13 cellular contexts compared by ENCODE assay signal in genomic region chr1:38958967-38959366, GRCh38. TPM values are rescaled to one million over a fixed set of nuclear protein-coding genes. Genes with fewer than 3 reads are reported as not detected.
DNase-seq lines count a peak whose midpoint lies in the region; ATAC-seq and TF ChIP-seq lines count a peak whose summit lies in the region.
"Had no signal": no experiment of that assay in that cellular context is flagged by ENCODE, and none has a peak within 500 bp of the region (broad histone marks: within the 10 kb centered on the region; RNA-seq: fewer than 3 reads in every experiment).

No MANE protein-coding gene starts in this region.

- H3K36me3 ChIP-seq in PC-3 (ENCODE audit: low read depth, low read length): no peaks in the 10 kb centered on the region

- POLR2A ChIA-PET in PC-3 (lab: Charles Lee; ENCODE audit: unreplicated experiment): no interaction called here

- H3K27me3 Mint-ChIP-seq in progenitor cell of endocrine pancreas: peaks cover 21% of the 10 kb centered on the region
- H3K27me3 Mint-ChIP-seq: stimulated activated naive CD8-positive, alpha-beta T cell treated with anti-CD3 and anti-CD28 coated beads, Interleukin-15, amount 100 ng/mL, for 72 hours had no signal

- peak overlapping the region; percentile 64 for H3K27ac ChIP-seq in PC-3 (ENCODE audit: low read length)

- peaks cover 32% of the 10 kb centered on the region for H3K4me1 ChIP-seq in PC-3 (ENCODE audit: insufficient read depth, low read length)

- TF ChIP-seq CTCF in PC-3 (conservative IDR thresholded peaks at IDR 0.05; ENCODE audit: low read depth, low read length): no peak
- TF ChIP-seq CTCF in progenitor cell of endocrine pancreas (IDR thresholded peaks at IDR 0.05; ENCODE audit: unreplicated experiment): no peak

- no peaks in the 10 kb centered on the region for H3K36me3 Mint-ChIP-seq in progenitor cell of endocrine pancreas (ENCODE audit: insufficient read depth)

- peak; percentile 74 for DNase-seq in ELR (ENCODE audit: low read depth)
- DNase-seq in PC-3: peak; percentile 75
- peak; percentile 34 to 49 for DNase-seq in erythroblast (lab: John Stamatoyannopoulos, UW)
- no peak for DNase-seq in progenitor cell of endocrine pancreas (ENCODE audit: low spot score, unreplicated experiment)
- DNase-seq: activated B cell treated with CpG ODN at 0.5 μM for 24 hours; activated naive CD4-positive, alpha-beta T cell treated with anti-CD3 and anti-CD28 coated beads, Interleukin-2, amount 50 U/mL, for 16 hours; NCI-H1092; occipital lobe; stimulated activated naive CD8-positive, alpha-beta T cell treated with anti-CD3 and anti-CD28 coated beads, Interleukin-15, amount 100 ng/mL, for 72 hours had no signal

- peak; percentile 73 for ATAC-seq in PC-3
- no peak for ATAC-seq in HG02938 (IDR thresholded peaks at IDR 0.05; ENCODE audit: unreplicated experiment)
- ATAC-seq in HG03378 (IDR thresholded peaks at IDR 0.05; ENCODE audit: unreplicated experiment): no peak
- ATAC-seq in GM21390 (IDR thresholded peaks at IDR 0.05; ENCODE audit: unreplicated experiment): no peak
- ATAC-seq: stimulated activated naive CD8-positive, alpha-beta T cell treated with anti-CD3 and anti-CD28 coated beads, Interleukin-15, amount 100 ng/mL, for 72 hours had no signal

- H3K9ac ChIP-seq in PC-3 (ENCODE audit: low read length): no peak overlapping the region

- no peaks in the 10 kb centered on the region for H3K27me3 ChIP-seq in PC-3 (ENCODE audit: low read length)

- BruUV-seq in PC-3 (replicated peaks; lab: Mats Ljungman, UMichigan): no TSS peak

- CTCF ChIA-PET in PC-3 (lab: Charles Lee): no interaction called here

- TF ChIP-seq POLR2A in erythroblast (IDR thresholded peaks at IDR 0.05; ENCODE audit: low read length): no peak

- peaks cover 6% of the 10 kb centered on the region for H3K4me1 Mint-ChIP-seq in progenitor cell of endocrine pancreas (ENCODE audit: low read depth)
- H3K4me1 Mint-ChIP-seq: activated B cell treated with CpG ODN at 0.5 μM for 24 hours; stimulated activated naive CD8-positive, alpha-beta T cell treated with anti-CD3 and anti-CD28 coated beads, Interleukin-15, amount 100 ng/mL, for 72 hours had no signal

- peak overlapping the region; percentile 40 for H3K27ac Mint-ChIP-seq in progenitor cell of endocrine pancreas
- H3K27ac Mint-ChIP-seq: activated B cell treated with CpG ODN at 0.5 μM for 24 hours; stimulated activated naive CD8-positive, alpha-beta T cell treated with anti-CD3 and anti-CD28 coated beads, Interleukin-15, amount 100 ng/mL, for 72 hours had no signal

- H3F3A ChIP-seq in PC-3 (ENCODE audit: low read length, unreplicated experiment): no peaks in the 10 kb centered on the region

- no peaks in the 10 kb centered on the region for H3K79me2 ChIP-seq in PC-3 (ENCODE audit: low read length)

- peak overlapping the region; percentile 30; the same call in 1 of the 2 replicates for H3K4me3 ChIP-seq in PC-3 (ENCODE audit: low read length)

- H3K9me2 ChIP-seq in PC-3 (replicated peaks; ENCODE audit: low read length): no peaks in the 10 kb centered on the region

- no peak overlapping the region for H3K4me3 Mint-ChIP-seq in progenitor cell of endocrine pancreas (ENCODE audit: low read depth)
- H3K4me3 Mint-ChIP-seq: activated B cell treated with CpG ODN at 0.5 μM for 24 hours; stimulated activated naive CD8-positive, alpha-beta T cell treated with anti-CD3 and anti-CD28 coated beads, Interleukin-15, amount 100 ng/mL, for 72 hours had no signal

- peak overlapping the region; percentile 69 for H2AFZ ChIP-seq in PC-3 (ENCODE audit: low read length)

- peaks cover 4% of the 10 kb centered on the region for H3K9me3 Mint-ChIP-seq in progenitor cell of endocrine pancreas (ENCODE audit: low read depth)
- H3K9me3 Mint-ChIP-seq: activated B cell treated with CpG ODN at 0.5 μM for 24 hours; stimulated activated naive CD8-positive, alpha-beta T cell treated with anti-CD3 and anti-CD28 coated beads, Interleukin-15, amount 100 ng/mL, for 72 hours had no signal

- no peaks in the 10 kb centered on the region for H4K20me1 ChIP-seq in PC-3 (ENCODE audit: low read length)

- peak overlapping the region; percentile 65 for H3K4me2 ChIP-seq in PC-3 (ENCODE audit: low read length)

- intact Hi-C loops in PC-3 (cut with micrococcal nuclease): no loop called here

- H3K9me3 ChIP-seq in PC-3 (ENCODE audit: low read length): no peaks in the 10 kb centered on the region

RNA-seq across cellular contexts. Expression of gene RHBDL2, which starts 17.3 kb away (rescaled TPM):
- 3.6 and 10.0 TPM in 2 replicates for total RNA-seq in PC-3 (2014; rRNA removed)
- total RNA-seq in progenitor cell of endocrine pancreas: not detected in 2 replicates
- total RNA-seq: activated B cell treated with CpG ODN at 0.5 μM for 24 hours, chondrocyte, occipital lobe had no signal

RNA-seq across cellular contexts. Expression of gene AKIRIN1, which starts 32.1 kb away (rescaled TPM):
- total RNA-seq in PC-3 (2014; rRNA removed) (58.6 and 77.3 TPM in 2 replicates), progenitor cell of endocrine pancreas (96.1 and 96.2 TPM in 2 replicates)
